Comparison of ENCODE assay signal across 8 cellular contexts in genomic region chr7:39202041-39202440, GRCh38.
"Had no signal": no experiment of that assay in that cellular context is flagged by ENCODE, and none has a peak within 500 bp of the region (broad histone marks: within the 10 kb centered on the region; RNA-seq: fewer than 3 reads in every experiment).

No MANE protein-coding gene starts in this region.

- FAIRE-seq: H1, HTR-8/SVneo, K562 had no signal

- H3K9me3 Mint-ChIP-seq: GM23338 had no signal

- ATAC-seq: GM23338, K562 had no signal

- DNase-seq: H7, HCEC 1CT, IMR-90, KG1 had no signal

- H3K4me2 ChIP-seq: GM23338 had no signal

- H3K4me3 Mint-ChIP-seq: GM23338 had no signal

- H3K4me3 ChIP-seq: GM23338, K562 had no signal
